In the genomic region with DNA sequence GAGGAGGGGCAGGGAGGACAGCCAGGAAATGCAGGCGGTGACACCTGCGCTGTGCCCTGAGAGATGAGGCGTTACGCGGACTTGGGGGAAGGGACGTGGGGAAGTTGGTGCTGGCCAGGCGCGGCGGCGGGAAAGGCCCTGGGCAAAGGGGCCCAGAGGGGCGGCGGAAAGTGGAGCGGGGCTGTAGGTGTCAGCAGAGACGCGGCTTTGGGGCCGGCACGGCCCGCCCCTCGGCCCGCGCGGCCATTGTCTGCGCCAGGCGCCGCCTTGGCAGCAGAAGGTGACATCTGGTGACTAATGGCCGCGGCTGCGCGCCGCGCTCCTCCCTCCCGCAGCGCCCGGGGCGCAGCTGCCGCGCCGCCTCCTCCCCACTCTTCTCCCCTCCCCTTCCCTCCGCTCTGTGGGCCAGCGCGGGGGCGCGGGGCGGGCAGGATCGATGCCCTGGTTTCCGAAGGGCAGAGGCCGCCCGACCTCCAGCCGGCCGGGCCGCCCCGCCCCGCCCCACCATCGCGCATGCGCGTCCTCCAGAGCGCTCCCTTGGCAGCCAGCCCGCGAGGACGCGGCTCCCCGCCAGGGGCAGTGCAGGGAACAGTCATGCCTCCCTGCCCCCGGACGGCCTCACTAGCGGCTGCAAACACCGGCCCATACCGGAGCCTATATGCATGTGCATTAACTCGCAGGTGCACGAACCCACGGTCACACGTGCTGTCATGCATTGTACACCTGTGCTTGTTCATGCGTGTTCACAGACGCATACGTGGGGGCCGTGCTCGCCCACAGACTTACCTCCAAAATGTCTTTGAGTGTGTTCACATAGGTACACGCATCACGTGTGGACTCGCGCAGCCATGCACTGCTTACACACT, we compare ENCODE assay signal across 8 cellular contexts.
DNase-seq lines count a peak whose midpoint lies in the region; ATAC-seq lines count a peak whose summit lies in the region.

No MANE protein-coding gene starts in this region.

- peak overlapping the region; percentile 95 to 99 (median 98) for H3K27ac Mint-ChIP-seq in CD4-positive, alpha-beta memory T cell

- H3K36me3 Mint-ChIP-seq in CD4-positive, alpha-beta memory T cell: peaks cover 0 to 4% of the 10 kb centered on the region in 2 donors

- POLR2A ChIA-PET in CD4-positive, alpha-beta memory T cell (lab: Charles Lee; ENCODE audit: partially characterized antibody): interaction anchor here (0.7 to 2.6 kb wide), 5 partner anchors 256 to 767 kb away, joined by 3 to 6 read pairs (median 3); no protein-coding TSS in a partner anchor

- ATAC-seq in GM19438 (IDR thresholded peaks at IDR 0.05; ENCODE audit: low read depth, unreplicated experiment) (peak; percentile 83), HG03571 (IDR thresholded peaks at IDR 0.05; ENCODE audit: unreplicated experiment) (peak; percentile 84)

- no peaks in the 10 kb centered on the region for H3K27me3 ChIP-seq in CD4-positive, alpha-beta memory T cell (ENCODE audit: insufficient read depth, low read length)
- peaks cover 0 to 3% of the 10 kb centered on the region in 2 donors for H3K27me3 ChIP-seq in duodenal mucosa (ENCODE audit: control insufficient read depth in 1 of 2, insufficient read depth in 2 of 2, low read length in 2 of 2)

- intact Hi-C loops in CD4-positive, alpha-beta memory T cell (cut with micrococcal nuclease): loop anchor here (1.0 to 5.0 kb wide), 6 partner anchors 270 to 1044 kb away; partner anchors contain the start of genes POLR3A, PPIF and RPS24

- peak overlapping the region; percentile 79 to 86 for H3K9ac ChIP-seq in duodenal mucosa (ENCODE audit: low read depth in 1 of 2, low read length in 2 of 2)

- no peaks in the 10 kb centered on the region for H3K36me3 ChIP-seq in CD4-positive, alpha-beta memory T cell (ENCODE audit: insufficient read depth, low read length)
- H3K36me3 ChIP-seq in duodenal mucosa (ENCODE audit: control insufficient read depth in 1 of 2, insufficient read depth in 2 of 2, low read length in 2 of 2): no peaks in the 10 kb centered on the region

- no peaks in the 10 kb centered on the region for H3K9me3 ChIP-seq in CD4-positive, alpha-beta memory T cell (ENCODE audit: control insufficient read depth in 1 of 2, low read length in 2 of 2)
- no peaks in the 10 kb centered on the region for H3K9me3 ChIP-seq in duodenal mucosa (ENCODE audit: control insufficient read depth in 1 of 2, low read length in 2 of 2)

- H3K27me3 Mint-ChIP-seq in CD4-positive, alpha-beta memory T cell: peaks cover 0 to 2% of the 10 kb centered on the region in 2 donors

- peak; percentile 93 to 96 (median 95) for DNase-seq in CD4-positive, alpha-beta memory T cell
- DNase-seq in NCI-H748 treated with DMSO at 0.1 percent for 48 hours (lab: John Stamatoyannopoulos, UW): peak; percentile 83
- peak; percentile 96 to 97 for DNase-seq in activated CD4-positive, alpha-beta T cell treated with anti-CD3 and anti-CD28 coated beads, Interleukin-2, amount 50 U/mL, for 48 hours
- DNase-seq in lung microvascular endothelial cell (ENCODE audit: low read depth in 2 of 2): peak; percentile 92 to 96
- DNase-seq in stimulated activated CD4-positive, alpha-beta T cell treated with anti-CD3 and anti-CD28 coated beads, TNF-alpha, amount 100 ng/mL, for 4 hours (ENCODE audit: low read depth in 3 of 3): peak; percentile 94 to 98 (median 96)

- peak overlapping the region; percentile 92 to 97 (median 94) for H3K4me3 Mint-ChIP-seq in CD4-positive, alpha-beta memory T cell

- peak overlapping the region; percentile 91 for H3K27ac ChIP-seq in CD4-positive, alpha-beta memory T cell (ENCODE audit: low read depth, low read length)
- H3K27ac ChIP-seq in duodenal mucosa (ENCODE audit: low read depth, low read length): peak overlapping the region; percentile 77

- H3K4me1 Mint-ChIP-seq in CD4-positive, alpha-beta memory T cell: peaks cover 7 to 24% (median 14%) of the 10 kb centered on the region in 4 donors

- CTCF ChIA-PET in CD4-positive, alpha-beta memory T cell (lab: Charles Lee; ENCODE audit: partially characterized antibody): interaction anchor here (0.6 to 1.4 kb wide), 9 partner anchors 11 to 1141 kb away, joined by 3 to 8 read pairs (median 4); no protein-coding TSS in a partner anchor

- H3K9me3 Mint-ChIP-seq in CD4-positive, alpha-beta memory T cell: no peaks in the 10 kb centered on the region

- H3K4me1 ChIP-seq in CD4-positive, alpha-beta memory T cell (ENCODE audit: insufficient read depth, low read length): peaks cover 17% of the 10 kb centered on the region
- H3K4me1 ChIP-seq in duodenal mucosa (ENCODE audit: control insufficient read depth in 1 of 2, insufficient read depth in 2 of 2, low read length in 2 of 2): peaks cover 15 to 18% of the 10 kb centered on the region in 2 donors

- H3K4me3 ChIP-seq in CD4-positive, alpha-beta memory T cell (ENCODE audit: low read length in 2 of 2): peak overlapping the region; percentile 67 to 70
- H3K4me3 ChIP-seq in duodenal mucosa (ENCODE audit: low read depth in 1 of 2, low read length in 2 of 2): peak overlapping the region; percentile 79 to 90

Comparison
In these comparisons a context has a peak if more than half of its experiments do, and no peak if none do; other contexts are left out.
1. Peak in every context shown above with its lines: DNase-seq, ATAC-seq, H3K4me3 ChIP-seq and H3K27ac ChIP-seq.